9 cellular contexts compared by ENCODE assay signal in the genomic region with DNA sequence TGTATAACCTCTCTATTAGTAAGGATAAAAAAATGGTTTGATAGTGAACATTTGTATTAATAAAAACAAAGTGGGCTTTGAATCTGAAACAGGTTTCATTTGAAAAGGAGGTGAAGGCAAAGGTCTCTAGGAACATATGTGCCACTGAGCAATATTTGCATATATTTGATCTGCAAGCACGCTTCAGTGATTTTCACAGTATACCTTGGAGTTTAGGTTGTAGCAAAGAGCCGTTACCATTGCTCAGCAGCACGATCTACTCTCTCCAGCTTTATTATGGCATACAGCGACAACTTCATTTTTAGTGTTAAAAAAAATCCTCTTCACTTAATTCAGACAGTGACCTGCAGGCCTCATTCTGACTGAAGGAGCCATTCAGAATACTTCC.
DNase-seq lines count a peak whose midpoint lies in the region; ATAC-seq and TF ChIP-seq lines count a peak whose summit lies in the region.
"Had no signal": no experiment of that assay in that cellular context is flagged by ENCODE, and none has a peak within 500 bp of the region (broad histone marks: within the 10 kb centered on the region; RNA-seq: fewer than 3 reads in every experiment).

No MANE protein-coding gene starts in this region.

- H3K27me3 Mint-ChIP-seq in IgD-negative memory B cell (no peaks in the 10 kb centered on the region), endothelial cell (ENCODE audit: unreplicated experiment) (peaks cover 2% of the 10 kb centered on the region)

- H3K27ac Mint-ChIP-seq in IgD-negative memory B cell = peak overlapping the region in 1 of 3 donors; percentile 84
- H3K27ac Mint-ChIP-seq in endothelial cell (ENCODE audit: unreplicated experiment) = peak overlapping the region; percentile 93
- no peak overlapping the region for H3K27ac Mint-ChIP-seq in stimulated activated effector memory CD8-positive, alpha-beta T cell treated with anti-CD3 and anti-CD28 coated beads, Interleukin-12 subunit alpha, Interleukin-12 subunit beta, amount 100 ng/mL, for 72 hours
- H3K27ac Mint-ChIP-seq: activated T-helper 1 cell treated with anti-CD3 and anti-CD28 coated beads, Interleukin-12 subunit alpha, Interleukin-12 subunit beta, Interleukin-2, Interleukin-4 antibody, amounts not matched to agents 30 ng/mL and 10 ng/mL and 1 ng/mL, durations not matched to agents 14 hours and 24 hours and 36 hours had no signal

- DNase-seq in endothelial cell (ENCODE audit: low spot score) (no peak), NCI-H1694 (lab: John Stamatoyannopoulos, UW) (no peak), DMS79 treated with DMSO at 0.1 percent for 48 hours (lab: John Stamatoyannopoulos, UW) (no peak), AG20443 (ENCODE audit: low spot score) (no peak)
- no peak for DNase-seq in stimulated activated effector memory CD8-positive, alpha-beta T cell treated with anti-CD3 and anti-CD28 coated beads, Interleukin-12 subunit alpha, Interleukin-12 subunit beta, amount 100 ng/mL, for 72 hours (ENCODE audit: low spot score in 2 of 2)
- DNase-seq: NCI-H2081 treated with DMSO at 0.1 percent for 48 hours had no signal

- H3K36me3 Mint-ChIP-seq in IgD-negative memory B cell (no peaks in the 10 kb centered on the region), endothelial cell (ENCODE audit: low read depth, unreplicated experiment) (no peaks in the 10 kb centered on the region)
- H3K36me3 Mint-ChIP-seq in stimulated activated effector memory CD8-positive, alpha-beta T cell treated with anti-CD3 and anti-CD28 coated beads, Interleukin-12 subunit alpha, Interleukin-12 subunit beta, amount 100 ng/mL, for 72 hours = no peaks in the 10 kb centered on the region

- H3K9me3 Mint-ChIP-seq in IgD-negative memory B cell (no peaks in the 10 kb centered on the region), endothelial cell (ENCODE audit: unreplicated experiment) (no peaks in the 10 kb centered on the region)
- no peaks in the 10 kb centered on the region for H3K9me3 Mint-ChIP-seq in stimulated activated effector memory CD8-positive, alpha-beta T cell treated with anti-CD3 and anti-CD28 coated beads, Interleukin-12 subunit alpha, Interleukin-12 subunit beta, amount 100 ng/mL, for 72 hours
- H3K9me3 Mint-ChIP-seq: activated T-helper 1 cell treated with anti-CD3 and anti-CD28 coated beads, Interleukin-12 subunit alpha, Interleukin-12 subunit beta, Interleukin-2, Interleukin-4 antibody, amounts not matched to agents 30 ng/mL and 10 ng/mL and 1 ng/mL, durations not matched to agents 14 hours and 24 hours and 36 hours had no signal

- TF ChIP-seq CTCF in endothelial cell (IDR thresholded peaks at IDR 0.05; ENCODE audit: unreplicated experiment) = no peak

- H3K4me1 Mint-ChIP-seq in IgD-negative memory B cell (peaks cover 17 to 35% (median 21%) of the 10 kb centered on the region in 3 donors), endothelial cell (ENCODE audit: unreplicated experiment) (peaks cover 50% of the 10 kb centered on the region)
- peaks cover 10% of the 10 kb centered on the region for H3K4me1 Mint-ChIP-seq in stimulated activated effector memory CD8-positive, alpha-beta T cell treated with anti-CD3 and anti-CD28 coated beads, Interleukin-12 subunit alpha, Interleukin-12 subunit beta, amount 100 ng/mL, for 72 hours

- peak; percentile 49 for ATAC-seq in GM19035 (IDR thresholded peaks at IDR 0.05; ENCODE audit: unreplicated experiment)
- no peak for ATAC-seq in stimulated activated effector memory CD8-positive, alpha-beta T cell treated with anti-CD3 and anti-CD28 coated beads, Interleukin-12 subunit alpha, Interleukin-12 subunit beta, amount 100 ng/mL, for 72 hours

- peak overlapping the region; percentile 37 to 83 (median 69) for H3K4me3 Mint-ChIP-seq in IgD-negative memory B cell
- H3K4me3 Mint-ChIP-seq in endothelial cell (ENCODE audit: unreplicated experiment) = no peak overlapping the region
- H3K4me3 Mint-ChIP-seq in stimulated activated effector memory CD8-positive, alpha-beta T cell treated with anti-CD3 and anti-CD28 coated beads, Interleukin-12 subunit alpha, Interleukin-12 subunit beta, amount 100 ng/mL, for 72 hours = peak overlapping the region; percentile 15
- H3K4me3 Mint-ChIP-seq: activated T-helper 1 cell treated with anti-CD3 and anti-CD28 coated beads, Interleukin-12 subunit alpha, Interleukin-12 subunit beta, Interleukin-2, Interleukin-4 antibody, amounts not matched to agents 30 ng/mL and 10 ng/mL and 1 ng/mL, durations not matched to agents 14 hours and 24 hours and 36 hours had no signal
